17 cellular contexts compared by ENCODE assay signal in the genomic region with DNA sequence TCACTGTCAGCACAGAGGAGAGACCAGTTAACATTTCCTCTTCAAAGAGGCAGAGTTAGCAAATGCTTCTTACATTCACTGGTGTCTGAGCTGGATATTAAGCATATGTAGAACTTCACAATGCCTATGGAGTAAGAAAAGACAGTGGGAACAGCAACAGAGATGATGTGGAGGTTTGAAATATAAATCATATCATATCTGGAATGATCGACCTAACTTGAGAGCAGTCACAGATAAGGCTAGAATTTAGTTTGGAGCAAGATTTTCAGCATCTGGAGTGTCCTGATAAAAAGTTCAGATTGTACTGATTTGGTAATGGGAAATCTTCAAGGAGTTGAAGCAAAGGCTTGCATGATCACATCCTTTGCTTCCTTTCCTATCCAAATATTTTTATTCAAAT.
A peak's percentile ranks its signal among the peaks of the same experiment; 100 is the strongest.
DNase-seq lines count a peak whose midpoint lies in the region; ATAC-seq and TF ChIP-seq lines count a peak whose summit lies in the region.
"Had no signal": no experiment of that assay in that cellular context is flagged by ENCODE, and none has a peak within 500 bp of the region (broad histone marks: within the 10 kb centered on the region; RNA-seq: fewer than 3 reads in every experiment).

No MANE protein-coding gene starts in this region.

- TF ChIP-seq POLR2A in suprapubic skin (IDR thresholded peaks at IDR 0.05) = no peak

- ATAC-seq in GM19395 (IDR thresholded peaks at IDR 0.05; ENCODE audit: unreplicated experiment) = no peak

- H2BK15ac ChIP-seq in neuronal stem cell (ENCODE audit: low read length) = no peak overlapping the region

- H3K36me3 ChIP-seq in ACC112 (ENCODE audit: insufficient read depth, low read length) (no peaks in the 10 kb centered on the region), neuronal stem cell (replicated peaks in 1 of 2; ENCODE audit: control insufficient read depth in 2 of 2, insufficient read depth in 2 of 2, low read length in 2 of 2) (no peaks in the 10 kb centered on the region), suprapubic skin (no peaks in the 10 kb centered on the region)
- H3K36me3 ChIP-seq: BE2C, HAP-1 had no signal

- no peaks in the 10 kb centered on the region for H3K79me1 ChIP-seq in neuronal stem cell (ENCODE audit: low read depth, low read length)

- H4K8ac ChIP-seq in neuronal stem cell (ENCODE audit: low read depth, low read length) = no peak overlapping the region

- H2AK5ac ChIP-seq in neuronal stem cell (ENCODE audit: low read depth, low read length) = no peak overlapping the region

- no peak overlapping the region for H3K4me2 ChIP-seq in neuronal stem cell (ENCODE audit: insufficient read depth, low read length, poor library complexity, severe bottlenecking)

- H3K27me3 ChIP-seq in ACC112 (ENCODE audit: insufficient read depth, low read length) = no peaks in the 10 kb centered on the region
- no peaks in the 10 kb centered on the region for H3K27me3 ChIP-seq in neuronal stem cell (ENCODE audit: control insufficient read depth in 3 of 3, insufficient read depth in 3 of 3, low read depth in 1 of 3, low read length in 3 of 3)
- H3K27me3 ChIP-seq in suprapubic skin = no peaks in the 10 kb centered on the region
- H3K27me3 ChIP-seq: BE2C had no signal

- TF ChIP-seq EP300 in suprapubic skin (IDR thresholded peaks at IDR 0.05) = no peak

- no CpG with 5 or more reads among the region's 1 CpG for whole genome bisulfite sequencing in neuronal stem cell (ENCODE audit: extremely low coverage in 2 of 2, insufficient read length in 2 of 2, insufficient replicate concordance in 1 of 2), 2 donors
- WGBS in suprapubic skin = 37% methylated on average over 1 of the region's 1 CpG

- no peaks in the 10 kb centered on the region for H3K79me2 ChIP-seq in ACC112 (ENCODE audit: control insufficient read depth, insufficient read depth, low read length, unreplicated experiment)

- H3K27ac ChIP-seq in ACC112 (ENCODE audit: low read depth, low read length) = no peak overlapping the region
- H3K27ac ChIP-seq in epithelial cell of prostate = peak overlapping the region; percentile 50
- no peak overlapping the region for H3K27ac ChIP-seq in neuronal stem cell (replicated peaks; ENCODE audit: low read length)
- H3K27ac ChIP-seq in suprapubic skin = no peak overlapping the region

- H3K18ac ChIP-seq in neuronal stem cell (ENCODE audit: low read length) = no peak overlapping the region

- no peak overlapping the region for H3K14ac ChIP-seq in neuronal stem cell (ENCODE audit: low read length)

- H3K4me1 ChIP-seq in ACC112 (ENCODE audit: control insufficient read depth, insufficient read depth, low read length, unreplicated experiment) (no peaks in the 10 kb centered on the region), neuronal stem cell (ENCODE audit: control insufficient read depth in 2 of 2, insufficient read depth in 1 of 2, low read depth in 1 of 2, low read length in 2 of 2) (no peaks in the 10 kb centered on the region), suprapubic skin (no peaks in the 10 kb centered on the region)
- H3K4me1 ChIP-seq: BE2C had no signal

- H2BK120ac ChIP-seq in neuronal stem cell (ENCODE audit: low read depth, low read length) = no peak overlapping the region

- TF ChIP-seq CTCF in suprapubic skin (IDR thresholded peaks at IDR 0.05) = no peak

- peak; percentile 23 for DNase-seq in SK-N-DZ (ENCODE audit: low spot score)
- DNase-seq in epithelial cell of prostate (ENCODE audit: low read depth, low spot score) = no peak
- no peak for DNase-seq in neuronal stem cell (ENCODE audit: low spot score)
- no peak for DNase-seq in suprapubic skin (ENCODE audit: low spot score in 2 of 2)
- no peak for DNase-seq in T-helper 1 cell
- DNase-seq: 8988T; BE2C; C1 segment of cervical spinal cord; CD4-positive, CD25-positive, alpha-beta regulatory T cell; CD8-positive, alpha-beta memory T cell; COR-L47; DMS153; DMS79; GDM1 had no signal

- no peak overlapping the region for H3K4ac ChIP-seq in neuronal stem cell (ENCODE audit: low read length)

- no peak overlapping the region for H2BK5ac ChIP-seq in neuronal stem cell (ENCODE audit: low read length)

- H4K91ac ChIP-seq in neuronal stem cell (ENCODE audit: low read depth, low read length, poor library complexity) = no peak overlapping the region

- H3K9ac ChIP-seq in neuronal stem cell (ENCODE audit: low read depth, low read length, poor library complexity) = no peak overlapping the region

- H3K23ac ChIP-seq in neuronal stem cell (ENCODE audit: low read depth, low read length, poor library complexity) = no peak overlapping the region

- H2AFZ ChIP-seq in ACC112 (ENCODE audit: low read length, unreplicated experiment) (peak overlapping the region; percentile 81), neuronal stem cell (ENCODE audit: low read length) (peak overlapping the region; percentile 46)

- H3K4me3 ChIP-seq in ACC112 (ENCODE audit: low read depth, low read length) (no peak overlapping the region), neuronal stem cell (ENCODE audit: low read length in 2 of 2) (no peak overlapping the region), suprapubic skin (no peak overlapping the region)
- H3K4me3 ChIP-seq: HAP-1 had no signal

- H3K9me3 ChIP-seq in neuronal stem cell (replicated peaks in 1 of 2; ENCODE audit: control insufficient read depth in 2 of 2, insufficient read depth in 1 of 2, low read depth in 1 of 2, low read length in 2 of 2) (no peaks in the 10 kb centered on the region), suprapubic skin (no peaks in the 10 kb centered on the region)
- H3K9me3 ChIP-seq: BE2C had no signal

- H2BK12ac ChIP-seq in neuronal stem cell (ENCODE audit: low read length) = no peak overlapping the region
